ENCODE assay signal across 8 cellular contexts in genomic region chr4:173121044-173121685, GRCh38. TPM values are rescaled to one million over a fixed set of nuclear protein-coding genes. Genes with fewer than 3 reads are reported as not detected.
A peak's percentile ranks its signal among the peaks of the same experiment; 100 is the strongest.
DNase-seq lines count a peak whose midpoint lies in the region; ATAC-seq and TF ChIP-seq lines count a peak whose summit lies in the region.

No MANE protein-coding gene starts in this region.

- POLR2A ChIA-PET in activated naive CD8-positive, alpha-beta T cell treated with anti-CD3 and anti-CD28 coated beads, Interleukin-2, amount 10 ng/mL, durations not matched to agents 7 days and 5 days (lab: Charles Lee), result no interaction called here
- POLR2A ChIA-PET in activated CD4-positive, alpha-beta memory T cell treated with anti-CD3 and anti-CD28 coated beads for 36 hours (lab: Charles Lee), result no interaction called here

- H3K4me3 Mint-ChIP-seq in activated naive CD8-positive, alpha-beta T cell treated with anti-CD3 and anti-CD28 coated beads, Interleukin-2, amount 10 ng/mL, durations not matched to agents 7 days and 5 days, result no peak overlapping the region
- H3K4me3 Mint-ChIP-seq in activated naive CD8-positive, alpha-beta T cell treated with anti-CD3 and anti-CD28 coated beads for 36 hours, result no peak overlapping the region
- no peak overlapping the region for H3K4me3 Mint-ChIP-seq in activated CD4-positive, alpha-beta memory T cell treated with anti-CD3 and anti-CD28 coated beads for 36 hours
- no peak overlapping the region for H3K4me3 Mint-ChIP-seq in progenitor cell of endocrine pancreas (ENCODE audit: low read depth)

- no peaks in the 10 kb centered on the region for H3K36me3 Mint-ChIP-seq in activated naive CD8-positive, alpha-beta T cell treated with anti-CD3 and anti-CD28 coated beads, Interleukin-2, amount 10 ng/mL, durations not matched to agents 7 days and 5 days
- H3K36me3 Mint-ChIP-seq in activated naive CD8-positive, alpha-beta T cell treated with anti-CD3 and anti-CD28 coated beads for 36 hours, result no peaks in the 10 kb centered on the region
- no peaks in the 10 kb centered on the region for H3K36me3 Mint-ChIP-seq in activated CD4-positive, alpha-beta memory T cell treated with anti-CD3 and anti-CD28 coated beads for 36 hours
- no peaks in the 10 kb centered on the region for H3K36me3 Mint-ChIP-seq in progenitor cell of endocrine pancreas (ENCODE audit: insufficient read depth)

- peaks cover 2% of the 10 kb centered on the region for H3K4me1 Mint-ChIP-seq in activated naive CD8-positive, alpha-beta T cell treated with anti-CD3 and anti-CD28 coated beads, Interleukin-2, amount 10 ng/mL, durations not matched to agents 7 days and 5 days
- peaks cover 6% of the 10 kb centered on the region for H3K4me1 Mint-ChIP-seq in activated naive CD8-positive, alpha-beta T cell treated with anti-CD3 and anti-CD28 coated beads for 36 hours
- peaks cover 4% of the 10 kb centered on the region for H3K4me1 Mint-ChIP-seq in activated CD4-positive, alpha-beta memory T cell treated with anti-CD3 and anti-CD28 coated beads for 36 hours (ENCODE audit: low read depth)
- no peaks in the 10 kb centered on the region for H3K4me1 Mint-ChIP-seq in progenitor cell of endocrine pancreas (ENCODE audit: low read depth)

- no peak for DNase-seq in activated naive CD8-positive, alpha-beta T cell treated with anti-CD3 and anti-CD28 coated beads, Interleukin-2, amount 10 ng/mL, durations not matched to agents 7 days and 5 days
- DNase-seq in activated naive CD8-positive, alpha-beta T cell treated with anti-CD3 and anti-CD28 coated beads for 36 hours, result no peak
- DNase-seq in NB4 (ENCODE audit: low read depth) (peak; percentile 60), progenitor cell of endocrine pancreas (ENCODE audit: low spot score, unreplicated experiment) (no peak), NCI-H187 (lab: John Stamatoyannopoulos, UW) (no peak)
- DNase-seq in activated CD4-positive, alpha-beta memory T cell treated with anti-CD3 and anti-CD28 coated beads for 36 hours, result no peak

- H3K27me3 Mint-ChIP-seq in activated naive CD8-positive, alpha-beta T cell treated with anti-CD3 and anti-CD28 coated beads, Interleukin-2, amount 10 ng/mL, durations not matched to agents 7 days and 5 days, result no peaks in the 10 kb centered on the region
- no peaks in the 10 kb centered on the region for H3K27me3 Mint-ChIP-seq in activated naive CD8-positive, alpha-beta T cell treated with anti-CD3 and anti-CD28 coated beads for 36 hours
- H3K27me3 Mint-ChIP-seq in activated CD4-positive, alpha-beta memory T cell treated with anti-CD3 and anti-CD28 coated beads for 36 hours, result no peaks in the 10 kb centered on the region
- H3K27me3 Mint-ChIP-seq in progenitor cell of endocrine pancreas, result no peaks in the 10 kb centered on the region

- ATAC-seq in activated naive CD8-positive, alpha-beta T cell treated with anti-CD3 and anti-CD28 coated beads, Interleukin-2, amount 10 ng/mL, durations not matched to agents 7 days and 5 days (ENCODE audit: low read depth), result peak; percentile 42
- ATAC-seq in HG02642 (IDR thresholded peaks at IDR 0.05; ENCODE audit: poor library complexity, unreplicated experiment) (peak; percentile 99), esophagus mucosa (peak; percentile 73)

- CTCF ChIA-PET in activated CD4-positive, alpha-beta memory T cell treated with anti-CD3 and anti-CD28 coated beads for 36 hours (lab: Charles Lee), result interaction anchor here (0.5 to 0.6 kb wide), 2 partner anchors 171 to 180 kb away, joined by 3 to 4 read pairs; no protein-coding TSS in a partner anchor

- TF ChIP-seq CTCF in NB4 (IDR thresholded peaks at IDR 0.05; ENCODE audit: low read depth, low read length) (no peak), progenitor cell of endocrine pancreas (IDR thresholded peaks at IDR 0.05; ENCODE audit: unreplicated experiment) (no peak)

- peaks cover 6% of the 10 kb centered on the region for H3K9me3 Mint-ChIP-seq in activated naive CD8-positive, alpha-beta T cell treated with anti-CD3 and anti-CD28 coated beads, Interleukin-2, amount 10 ng/mL, durations not matched to agents 7 days and 5 days
- H3K9me3 Mint-ChIP-seq in activated naive CD8-positive, alpha-beta T cell treated with anti-CD3 and anti-CD28 coated beads for 36 hours, result no peaks in the 10 kb centered on the region
- H3K9me3 Mint-ChIP-seq in activated CD4-positive, alpha-beta memory T cell treated with anti-CD3 and anti-CD28 coated beads for 36 hours, result peaks cover 12% of the 10 kb centered on the region
- peaks cover 9% of the 10 kb centered on the region for H3K9me3 Mint-ChIP-seq in progenitor cell of endocrine pancreas (ENCODE audit: low read depth)

- TF ChIP-seq POLR2A in NB4 (IDR thresholded peaks at IDR 0.05; ENCODE audit: extremely low read depth, insufficient read length), result no peak

- H3K4me3 ChIP-seq in NB4 (ENCODE audit: low read depth, low read length), result no peak overlapping the region

- no peak overlapping the region for H3K27ac Mint-ChIP-seq in activated naive CD8-positive, alpha-beta T cell treated with anti-CD3 and anti-CD28 coated beads, Interleukin-2, amount 10 ng/mL, durations not matched to agents 7 days and 5 days
- no peak overlapping the region for H3K27ac Mint-ChIP-seq in activated naive CD8-positive, alpha-beta T cell treated with anti-CD3 and anti-CD28 coated beads for 36 hours
- H3K27ac Mint-ChIP-seq in activated CD4-positive, alpha-beta memory T cell treated with anti-CD3 and anti-CD28 coated beads for 36 hours, result no peak overlapping the region
- no peak overlapping the region for H3K27ac Mint-ChIP-seq in progenitor cell of endocrine pancreas

- intact Hi-C loops in activated CD4-positive, alpha-beta memory T cell treated with anti-CD3 and anti-CD28 coated beads for 36 hours (cut with micrococcal nuclease), result no loop called here

RNA-seq across cellular contexts. Expression of gene GALNT7, which starts 47.4 kb away (rescaled TPM):
- total RNA-seq in activated naive CD8-positive, alpha-beta T cell treated with anti-CD3 and anti-CD28 coated beads, Interleukin-2, amount 10 ng/mL, durations not matched to agents 7 days and 5 days, result 10 to 100 TPM; 15.9 to 16.2 TPM
- 10 to 100 TPM; 14.3 to 14.7 TPM for total RNA-seq in activated naive CD8-positive, alpha-beta T cell treated with anti-CD3 and anti-CD28 coated beads for 36 hours
- total RNA-seq in esophagus mucosa (39.0 TPM), progenitor cell of endocrine pancreas (65.6 and 67.8 TPM in 2 replicates)
- total RNA-seq in activated CD4-positive, alpha-beta memory T cell treated with anti-CD3 and anti-CD28 coated beads for 36 hours, result 10 to 100 TPM; 14.4 to 16.0 TPM

Comparison
In these comparisons a context has a peak if more than half of its experiments do, and no peak if none do; other contexts are left out.
1. ATAC-seq: peak in every context shown above with its lines; median percentile 99 in HG02642; 73 in esophagus mucosa; 42 in activated naive CD8-positive, alpha-beta T cell treated with anti-CD3 and anti-CD28 coated beads, Interleukin-2, amount 10 ng/mL, durations not matched to agents 7 days and 5 days.